In the genomic region with DNA sequence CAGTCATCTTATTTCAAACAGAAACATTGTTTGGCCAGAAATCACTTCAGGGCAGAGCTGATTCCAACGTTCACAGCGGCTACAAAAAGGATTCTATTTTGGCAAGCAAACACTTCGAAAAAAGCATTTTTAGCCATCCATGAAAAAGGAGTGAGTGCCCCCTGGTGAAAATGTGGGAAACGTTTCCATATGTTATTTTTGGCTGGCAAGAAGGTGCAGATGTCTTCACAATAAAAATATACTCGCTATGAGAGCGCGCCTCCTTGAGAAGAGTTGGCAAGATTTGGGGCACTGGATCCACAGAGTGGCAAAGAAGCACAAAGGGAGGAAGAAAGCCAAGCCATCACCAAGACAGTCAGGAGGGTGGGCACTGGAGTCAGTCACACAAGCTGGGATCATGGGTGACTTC, we compare ENCODE assay signal across 10 cellular contexts.
DNase-seq lines count a peak whose midpoint lies in the region; ATAC-seq and TF ChIP-seq lines count a peak whose summit lies in the region.
"Had no signal": no experiment of that assay in that cellular context is flagged by ENCODE, and none has a peak within 500 bp of the region (broad histone marks: within the 10 kb centered on the region; RNA-seq: fewer than 3 reads in every experiment).

No MANE protein-coding gene starts in this region.

- H3K4me3 ChIP-seq in fibroblast of mammary gland (ENCODE audit: control insufficient read depth, low read depth, low read length) = no peak overlapping the region
- H3K4me3 ChIP-seq in Peyer's patch = no peak overlapping the region
- no peak overlapping the region for H3K4me3 ChIP-seq in lower leg skin (ENCODE audit: low read depth, poor library complexity, severe bottlenecking)

- no peak for ATAC-seq in HG02798 (IDR thresholded peaks at IDR 0.05; ENCODE audit: poor library complexity, unreplicated experiment)

- no peaks in the 10 kb centered on the region for H3K36me3 ChIP-seq in Peyer's patch

- DNase-seq in HT1080 (ENCODE audit: low read depth) = peak; percentile 35
- peak; percentile 47 for DNase-seq in NCI-H69 (lab: John Stamatoyannopoulos, UW)
- peak; percentile 6 for DNase-seq in fibroblast of mammary gland (ENCODE audit: low read depth)
- DNase-seq in retina = peak; percentile 54
- no peak for DNase-seq in Peyer's patch
- no peak for DNase-seq in activated CD4-positive, alpha-beta T cell treated with anti-CD3 and anti-CD28 coated beads, Interleukin-2, amount 50 U/mL, for 4 hours
- DNase-seq in lower leg skin (ENCODE audit: low spot score in 2 of 2) = no peak
- DNase-seq: activated CD8-positive, alpha-beta memory T cell treated with anti-CD3 and anti-CD28 coated beads for 24 hours had no signal

- intact Hi-C loops in lower leg skin (cut with DNase I; ENCODE audit: low total_unique reads) = no loop called here

- H3K9me3 ChIP-seq in Peyer's patch = no peaks in the 10 kb centered on the region

- no peak overlapping the region for H3K27ac ChIP-seq in Peyer's patch
- H3K27ac ChIP-seq: epithelial cell of prostate had no signal

- no peaks in the 10 kb centered on the region for H3K27me3 ChIP-seq in Peyer's patch

- no peak for TF ChIP-seq POLR2A in Peyer's patch (IDR thresholded peaks at IDR 0.05)
- TF ChIP-seq POLR2A in lower leg skin (IDR thresholded peaks at IDR 0.05) = no peak

- no peaks in the 10 kb centered on the region for H3K4me1 ChIP-seq in Peyer's patch

- WGBS in lower leg skin, 2 donors = 13 to 19% methylated on average over 7 of the region's 7 CpGs

- TF ChIP-seq CTCF in fibroblast of mammary gland (conservative IDR thresholded peaks at IDR 0.05; ENCODE audit: control insufficient read depth, insufficient read depth, low read depth, low read length) = peak; percentile 5
- TF ChIP-seq CTCF in Peyer's patch (IDR thresholded peaks at IDR 0.05) = peak in 3 of 6 experiments; percentile 50 to 56 (median 51)
- no peak for TF ChIP-seq CTCF in lower leg skin (IDR thresholded peaks at IDR 0.05)

Comparison
In these comparisons a context has a peak if more than half of its experiments do, and no peak if none do; other contexts are left out.
1. DNase-seq: peak in HT1080 (single experiment), NCI-H69 (single experiment), fibroblast of mammary gland (single experiment) and retina (single experiment); none in Peyer's patch (0 of 3), activated CD4-positive, alpha-beta T cell treated with anti-CD3 and anti-CD28 coated beads, Interleukin-2, amount 50 U/mL, for 4 hours (0 of 2) and lower leg skin (0 of 2).